In the genomic region with DNA sequence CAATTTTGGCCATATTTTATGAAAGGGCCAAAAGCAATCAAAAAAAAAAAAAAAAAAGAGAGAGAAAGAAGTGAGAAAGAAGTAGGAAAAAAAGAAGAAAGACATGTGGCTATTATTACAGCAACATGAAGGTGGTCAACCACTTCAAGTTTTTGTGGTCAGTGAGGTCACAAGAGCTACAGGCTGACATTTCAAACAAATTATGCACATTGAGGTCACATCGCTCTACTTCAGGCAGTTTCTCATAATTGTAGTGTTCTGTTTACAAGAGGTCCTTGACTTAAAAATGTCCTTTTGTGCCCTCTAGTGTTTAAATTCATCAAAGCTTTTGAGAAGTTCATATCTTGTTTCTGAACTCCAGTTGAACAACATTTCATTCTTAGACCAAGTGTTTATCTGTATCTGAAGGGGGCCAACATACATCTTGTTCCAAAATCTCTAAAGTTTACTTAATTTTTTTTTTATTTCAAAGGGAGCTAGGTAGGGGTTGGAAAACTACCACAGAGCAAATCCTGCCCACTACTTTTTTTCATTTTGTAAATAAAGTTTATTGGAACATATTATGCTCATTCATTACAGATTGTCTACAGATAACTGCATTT, we compare ENCODE assay signal across 8 cellular contexts.
A peak's percentile ranks its signal among the peaks of the same experiment; 100 is the strongest.
DNase-seq lines count a peak whose midpoint lies in the region; ATAC-seq lines count a peak whose summit lies in the region.

No MANE protein-coding gene starts in this region.

- no peaks in the 10 kb centered on the region for H3K27me3 ChIP-seq in effector memory CD4-positive, alpha-beta T cell (replicated peaks; ENCODE audit: control insufficient read depth, insufficient read depth, low read length, poor library complexity, severe bottlenecking)

- no peak overlapping the region for H3K4me3 ChIP-seq in effector memory CD4-positive, alpha-beta T cell (ENCODE audit: insufficient read depth, low read depth, low read length, poor library complexity, severe bottlenecking)

- DNase-seq in COLO829 (ENCODE audit: low spot score) (peak; percentile 34), NCI-H146 treated with DMSO at 0.1 percent for 48 hours (lab: John Stamatoyannopoulos, UW; ENCODE audit: unreplicated experiment) (peak; percentile 61), T1000 (lab: John Stamatoyannopoulos, UW) (peak; percentile 29), fibroblast of the conjunctiva (ENCODE audit: low read depth) (peak; percentile 66), pons (ENCODE audit: low spot score) (peak; percentile 85)
- DNase-seq in effector memory CD4-positive, alpha-beta T cell: no peak

- ATAC-seq in GM18520 (IDR thresholded peaks at IDR 0.05; ENCODE audit: unreplicated experiment): peak; percentile 99
- ATAC-seq in HG02943 (IDR thresholded peaks at IDR 0.05; ENCODE audit: low read depth, unreplicated experiment): peak; percentile 99

- no peaks in the 10 kb centered on the region for H3K36me3 ChIP-seq in effector memory CD4-positive, alpha-beta T cell (ENCODE audit: control insufficient read depth, insufficient read depth, low read length)

- H3K27ac ChIP-seq in effector memory CD4-positive, alpha-beta T cell (ENCODE audit: insufficient read depth, low read length, poor library complexity, severe bottlenecking): no peak overlapping the region

- H3K4me1 ChIP-seq in effector memory CD4-positive, alpha-beta T cell (ENCODE audit: control insufficient read depth, insufficient read depth, low read length, poor library complexity, severe bottlenecking): no peaks in the 10 kb centered on the region

- no peaks in the 10 kb centered on the region for H3K9me3 ChIP-seq in effector memory CD4-positive, alpha-beta T cell (ENCODE audit: control insufficient read depth, low read length)

Comparison
In these comparisons a context has a peak if more than half of its experiments do, and no peak if none do; other contexts are left out.
1. DNase-seq: peak in COLO829 (single experiment), NCI-H146 treated with DMSO at 0.1 percent for 48 hours (single experiment), T1000 (single experiment), fibroblast of the conjunctiva (single experiment) and pons (single experiment); none in effector memory CD4-positive, alpha-beta T cell (0 of 3).